In genomic region chr13:33543631-33544030, GRCh38 we compare ENCODE assay signal across 8 cellular contexts.
DNase-seq lines count a peak whose midpoint lies in the region; ATAC-seq and TF ChIP-seq lines count a peak whose summit lies in the region.

No MANE protein-coding gene starts in this region.

- peak overlapping the region; percentile 90 for H3K4me3 Mint-ChIP-seq in T-helper 1 cell treated with Interleukin-12 subunit alpha and Interleukin-12 subunit beta and Interleukin-4 antibody, amounts not matched to agents 30 μg/mL and 1 μg/mL, for 36 hours

- DNase-seq in cardiac muscle cell (ENCODE audit: low read depth in 1 of 2, low spot score in 1 of 2): no peak
- DNase-seq in Right ventricle myocardium superior: no peak
- peak; percentile 43 for DNase-seq in fibroblast of the aortic adventitia (ENCODE audit: low read depth)

- H3K27ac ChIP-seq in cardiac muscle cell: peak overlapping the region; percentile 97

- H3K9ac ChIP-seq in skeletal muscle satellite cell (ENCODE audit: low read depth, low read length): peak overlapping the region; percentile 97

- no peaks in the 10 kb centered on the region for H3K36me3 Mint-ChIP-seq in T-helper 1 cell treated with Interleukin-12 subunit alpha and Interleukin-12 subunit beta and Interleukin-4 antibody, amounts not matched to agents 30 μg/mL and 1 μg/mL, for 36 hours (ENCODE audit: low read depth)

- peak overlapping the region; percentile 81 for H3K4me2 ChIP-seq in skeletal muscle satellite cell (ENCODE audit: low read length)

- ATAC-seq in Right ventricle myocardium superior (ENCODE audit: poor library complexity) (no peak), GM18519 (IDR thresholded peaks at IDR 0.05; ENCODE audit: low FRiP score, unreplicated experiment) (no peak), GM18511 (IDR thresholded peaks at IDR 0.05; ENCODE audit: unreplicated experiment) (no peak), HG02981 (IDR thresholded peaks at IDR 0.05; ENCODE audit: unreplicated experiment) (no peak)

- H3K27me3 ChIP-seq in cardiac muscle cell (no peaks in the 10 kb centered on the region), skeletal muscle satellite cell (ENCODE audit: control insufficient read depth, insufficient read depth, low read length) (no peaks in the 10 kb centered on the region)

- peak overlapping the region; percentile 99 for H3K27ac Mint-ChIP-seq in T-helper 1 cell treated with Interleukin-12 subunit alpha and Interleukin-12 subunit beta and Interleukin-4 antibody, amounts not matched to agents 30 μg/mL and 1 μg/mL, for 36 hours

- H3K27me3 Mint-ChIP-seq in T-helper 1 cell treated with Interleukin-12 subunit alpha and Interleukin-12 subunit beta and Interleukin-4 antibody, amounts not matched to agents 30 μg/mL and 1 μg/mL, for 36 hours (ENCODE audit: low read depth): no peaks in the 10 kb centered on the region

- H3K9me3 ChIP-seq in cardiac muscle cell (ENCODE audit: low read depth) (no peaks in the 10 kb centered on the region), skeletal muscle satellite cell (replicated peaks; ENCODE audit: low read length) (no peaks in the 10 kb centered on the region)

- H3K4me1 ChIP-seq in cardiac muscle cell (ENCODE audit: low read depth) (peaks cover 30% of the 10 kb centered on the region), skeletal muscle satellite cell (ENCODE audit: control insufficient read depth, insufficient read depth, low read length) (peaks cover 29% of the 10 kb centered on the region)

- H3K36me3 ChIP-seq in cardiac muscle cell (no peaks in the 10 kb centered on the region), skeletal muscle satellite cell (ENCODE audit: insufficient read depth, low read length) (no peaks in the 10 kb centered on the region)

- H3K4me1 Mint-ChIP-seq in T-helper 1 cell treated with Interleukin-12 subunit alpha and Interleukin-12 subunit beta and Interleukin-4 antibody, amounts not matched to agents 30 μg/mL and 1 μg/mL, for 36 hours (ENCODE audit: low read depth): peaks cover 22% of the 10 kb centered on the region

- H3K9me3 Mint-ChIP-seq in T-helper 1 cell treated with Interleukin-12 subunit alpha and Interleukin-12 subunit beta and Interleukin-4 antibody, amounts not matched to agents 30 μg/mL and 1 μg/mL, for 36 hours: no peaks in the 10 kb centered on the region

- H3K4me3 ChIP-seq in cardiac muscle cell (peak overlapping the region; percentile 48), fibroblast of the aortic adventitia (ENCODE audit: low read depth, low read length) (no peak overlapping the region), skeletal muscle satellite cell (ENCODE audit: low read length) (peak overlapping the region; percentile 67)

- intact Hi-C loops in Right ventricle myocardium superior (cut with DNase I): loop anchor here (5.0 to 10.0 kb wide), 3 partner anchors 179 to 956 kb away; partner anchors contain the start of genes PDS5B and STARD13

- TF ChIP-seq CTCF in cardiac muscle cell (IDR thresholded peaks at IDR 0.05; ENCODE audit: low read depth, low read length) (no peak), fibroblast of the aortic adventitia (IDR thresholded peaks at IDR 0.05; ENCODE audit: insufficient read depth, low read length) (no peak)
